1 cellular context compared by ENCODE assay signal in the genomic region with DNA sequence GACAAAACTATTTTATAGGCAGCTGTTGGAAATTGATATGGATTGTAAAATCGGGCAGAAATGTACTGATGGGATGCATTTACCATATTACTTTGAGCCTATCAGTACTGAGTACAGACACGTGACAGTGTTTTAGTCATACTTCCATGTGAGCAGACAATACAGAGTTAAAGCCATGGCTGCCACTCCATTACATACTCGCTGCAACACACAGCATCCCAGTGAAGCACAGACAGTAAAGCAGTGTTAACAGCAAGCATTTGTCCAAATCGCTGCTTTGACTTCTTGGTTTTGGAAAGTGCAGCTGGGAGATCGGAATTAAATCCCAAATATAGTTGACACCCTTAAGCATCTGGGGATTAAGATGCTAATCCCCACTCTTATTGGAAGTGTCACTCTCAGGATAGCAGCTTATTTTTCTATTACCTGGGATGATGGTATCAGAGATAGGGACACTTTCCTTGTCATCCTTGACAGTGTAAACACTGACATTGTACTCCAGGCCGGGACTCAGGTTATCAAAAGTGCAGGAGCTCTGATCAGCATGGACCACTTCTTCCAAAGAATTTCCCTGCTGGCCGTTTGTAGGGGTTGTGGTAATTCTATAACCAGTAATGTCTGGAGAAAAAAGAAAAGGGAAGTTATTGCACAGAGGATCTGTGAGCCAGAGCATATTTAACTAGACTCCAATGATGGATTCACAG.
A peak's percentile ranks its signal among the peaks of the same experiment; 100 is the strongest.
TF ChIP-seq lines count a peak whose summit lies in the region.

No MANE protein-coding gene starts in this region.

TF ChIP-seq in HepG2, 621 proteins besides CTCF, POLR2A, EP300 and RAD21:
- TF ChIP-seq RBM22 (optimal IDR thresholded peaks at IDR 0.05; ENCODE audit: low read length) (peak; percentile 96), ZFP37 (CRISPR knock-in tag; IDR thresholded peaks at IDR 0.05; ENCODE audit: borderline replicate concordance) (no peak), MBD4 (IDR thresholded peaks at IDR 0.05; ENCODE audit: borderline replicate concordance, low read length) (peak; percentile 24; the same call in 1 of the 2 replicates), IRX3 (CRISPR knock-in tag; IDR thresholded peaks at IDR 0.05; ENCODE audit: borderline replicate concordance, low read depth) (0 out of 2 replicates have a peak, but pooled peaks have one; percentile 40), ELF3 (CRISPR knock-in tag; IDR thresholded peaks at IDR 0.05) (no peak), ZNF766 (CRISPR knock-in tag; IDR thresholded peaks at IDR 0.05; ENCODE audit: borderline replicate concordance) (peak; percentile 2; the same call in 1 of the 2 replicates), ZSCAN31 (CRISPR knock-in tag; IDR thresholded peaks at IDR 0.05; ENCODE audit: low read depth) (0 out of 2 replicates have a peak, but pooled peaks have one; percentile 4), NR2F2 (IDR thresholded peaks at IDR 0.05; ENCODE audit: borderline replicate concordance, low read depth) (peak; percentile 24; the same call in 1 of the 2 replicates), PHF5A (CRISPR knock-in tag; IDR thresholded peaks at IDR 0.05; ENCODE audit: low read depth, unreplicated experiment) (peak; percentile 56), ZNF879 (CRISPR knock-in tag; IDR thresholded peaks at IDR 0.05) (no peak), PAF1 (CRISPR knock-in tag; IDR thresholded peaks at IDR 0.05) (peak; percentile 75; the same call in 1 of the 2 replicates), ATF7-NPFF (CRISPR knock-in tag; IDR thresholded peaks at IDR 0.05; ENCODE audit: low read depth) (0 out of 2 replicates have a peak, but pooled peaks have one; percentile 31), MIXL1 (CRISPR knock-in tag; IDR thresholded peaks at IDR 0.05) (no peak), ZNF816 (CRISPR knock-in tag; IDR thresholded peaks at IDR 0.05; ENCODE audit: borderline replicate concordance) (peak; percentile 35; the same call in 1 of the 2 replicates), RBFOX2 (IDR thresholded peaks at IDR 0.05; ENCODE audit: low read depth, low read length) (peak; percentile 64; the same call in 1 of the 2 replicates), NFIC (IDR thresholded peaks at IDR 0.05; ENCODE audit: low read length) (0 out of 2 replicates have a peak, but pooled peaks have one; percentile 19), ZNF333 (CRISPR knock-in tag; IDR thresholded peaks at IDR 0.05; ENCODE audit: borderline replicate concordance) (no peak), GLI4 (CRISPR knock-in tag; IDR thresholded peaks at IDR 0.05; ENCODE audit: borderline replicate concordance) (0 out of 2 replicates have a peak, but pooled peaks have one; percentile 36), POLR2AphosphoS5 (IDR thresholded peaks at IDR 0.05; ENCODE audit: low read depth, low read length) (peak; percentile 50; the same call in 1 of the 2 replicates), POLR2G (IDR thresholded peaks at IDR 0.05; ENCODE audit: low read depth, low read length) (peak; percentile 42; the same call in 1 of the 2 replicates), MEF2D (CRISPR knock-in tag; IDR thresholded peaks at IDR 0.05) (no peak)
- TF ChIP-seq, protein P1, sequence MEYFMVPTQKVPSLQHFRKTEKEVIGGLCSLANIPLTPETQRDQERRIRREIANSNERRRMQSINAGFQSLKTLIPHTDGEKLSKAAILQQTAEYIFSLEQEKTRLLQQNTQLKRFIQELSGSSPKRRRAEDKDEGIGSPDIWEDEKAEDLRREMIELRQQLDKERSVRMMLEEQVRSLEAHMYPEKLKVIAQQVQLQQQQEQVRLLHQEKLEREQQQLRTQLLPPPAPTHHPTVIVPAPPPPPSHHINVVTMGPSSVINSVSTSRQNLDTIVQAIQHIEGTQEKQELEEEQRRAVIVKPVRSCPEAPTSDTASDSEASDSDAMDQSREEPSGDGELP (IDR thresholded peaks at IDR 0.05; ENCODE audit: borderline replicate concordance, low read depth): no peak
